In the genomic region with DNA sequence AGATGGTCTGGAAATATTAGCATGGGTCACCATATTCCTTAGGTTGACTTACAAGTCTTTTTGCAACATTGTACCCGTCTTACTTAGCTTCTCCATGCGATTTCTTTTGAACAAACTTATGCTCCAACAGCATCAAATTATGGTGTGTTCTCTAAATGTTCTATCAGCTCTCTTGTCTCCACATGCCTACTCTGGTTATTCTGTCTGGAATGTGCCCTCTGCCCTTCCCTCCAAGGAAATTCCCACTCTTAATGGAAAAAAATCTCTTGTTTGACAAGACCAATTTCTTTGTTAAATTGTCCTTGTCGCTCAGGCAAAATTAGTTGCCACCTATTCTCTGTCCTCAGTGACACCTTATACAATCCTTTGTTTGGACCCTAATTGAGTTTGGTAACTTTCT, we compare ENCODE assay signal across 18 cellular contexts.
DNase-seq lines count a peak whose midpoint lies in the region; ATAC-seq and TF ChIP-seq lines count a peak whose summit lies in the region.
"Had no signal": no experiment of that assay in that cellular context is flagged by ENCODE, and none has a peak within 500 bp of the region (broad histone marks: within the 10 kb centered on the region; RNA-seq: fewer than 3 reads in every experiment).

No MANE protein-coding gene starts in this region.

- peaks cover 15% of the 10 kb centered on the region for H3K4me1 ChIP-seq in HAP-1
- H3K4me1 ChIP-seq in RWPE2 (ENCODE audit: insufficient read depth, poor library complexity, severe bottlenecking) = peaks cover 7% of the 10 kb centered on the region
- no peaks in the 10 kb centered on the region for H3K4me1 ChIP-seq in spleen
- H3K4me1 ChIP-seq: Peyer's patch had no signal

- H3K27ac ChIP-seq in RWPE2 (ENCODE audit: poor library complexity, severe bottlenecking) (no peak overlapping the region), spleen (no peak overlapping the region)
- H3K27ac ChIP-seq: Peyer's patch, SJCRH30 had no signal

- 39 to 73% (median 49%) methylated on average over 3 of the region's 3 CpGs for WGBS in spleen, 5 donors

- intact Hi-C loops in spleen (cut with DNase I; ENCODE audit: low total_unique reads) = no loop called here

- no peaks in the 10 kb centered on the region for H3K36me3 ChIP-seq in HAP-1 (replicated peaks)
- no peaks in the 10 kb centered on the region for H3K36me3 ChIP-seq in RWPE2 (ENCODE audit: low read depth)
- H3K36me3 ChIP-seq in spleen = no peaks in the 10 kb centered on the region
- H3K36me3 ChIP-seq: Peyer's patch, SJCRH30 had no signal

- H3K4me3 ChIP-seq in HAP-1 (no peak overlapping the region), RWPE2 (ENCODE audit: severe bottlenecking) (no peak overlapping the region), epithelial cell of esophagus (ENCODE audit: low read length) (no peak overlapping the region), spleen (no peak overlapping the region)
- H3K4me3 ChIP-seq: GM12878, Peyer's patch, SJCRH30 had no signal

- in situ Hi-C loops in HAP-1 (cut with MboI; ENCODE audit: low sequenced_read_pairs) = no loop called here

- ATAC-seq in RWPE2 (ENCODE audit: low read depth) = peak; percentile 38; the same call in 1 of the 3 replicates
- ATAC-seq in HG03354 (IDR thresholded peaks at IDR 0.05; ENCODE audit: poor library complexity, severe bottlenecking, unreplicated experiment) = no peak
- ATAC-seq: GM12878 had no signal

- DNase-seq in HAP-1 (ENCODE audit: low spot score in 2 of 2) (peak; percentile 12 to 34), RWPE2 (ENCODE audit: low spot score) (no peak), epithelial cell of esophagus (ENCODE audit: low read depth) (peak; percentile 1), superior temporal gyrus (ENCODE audit: extremely low spot score) (no peak), spleen (no peak)
- no peak for DNase-seq in stimulated activated naive CD4-positive, alpha-beta T cell treated with Interleukin-2 at 50 U/mL for 16 hours (lab: John Stamatoyannopoulos, UW)
- DNase-seq: CD4-positive, CD25-positive, alpha-beta regulatory T cell; DMS79; Kasumi-1; NCI-H1694; NCI-H2107; NCI-H345; NCI-H524; NCI-H774; Peyer's patch; SJCRH30 had no signal

- H3K27me3 ChIP-seq in HAP-1 (ENCODE audit: low read depth) (no peaks in the 10 kb centered on the region), RWPE2 (ENCODE audit: insufficient read depth, poor library complexity, severe bottlenecking) (no peaks in the 10 kb centered on the region), spleen (replicated peaks in 1 of 7) (no peaks in the 10 kb centered on the region)
- H3K27me3 ChIP-seq: Peyer's patch, SJCRH30 had no signal

- TF ChIP-seq CTCF in RWPE2 (IDR thresholded peaks at IDR 0.05; ENCODE audit: poor library complexity, severe bottlenecking) (no peak), epithelial cell of esophagus (IDR thresholded peaks at IDR 0.05; ENCODE audit: insufficient read depth, low read depth, low read length, missing control alignments) (no peak), spleen (IDR thresholded peaks at IDR 0.05 in 8 of 11, conservative IDR thresholded peaks at IDR 0.05 in 3 of 11) (no peak)

- H3K9me3 ChIP-seq in HAP-1 = no peaks in the 10 kb centered on the region
- H3K9me3 ChIP-seq in RWPE2 (ENCODE audit: severe bottlenecking) = no peaks in the 10 kb centered on the region
- H3K9me3 ChIP-seq in spleen = peaks cover 0 to 3% (median 0%) of the 10 kb centered on the region in 8 donors
- H3K9me3 ChIP-seq: Peyer's patch, SJCRH30 had no signal

- TF ChIP-seq POLR2A in spleen (IDR thresholded peaks at IDR 0.05) = no peak

Comparison
In these comparisons a context has a peak if more than half of its experiments do, and no peak if none do; other contexts are left out.
1. DNase-seq: peak in HAP-1 (2 of 2) and epithelial cell of esophagus (single experiment); none in RWPE2 (single experiment), superior temporal gyrus (single experiment), spleen (single experiment) and stimulated activated naive CD4-positive, alpha-beta T cell treated with Interleukin-2 at 50 U/mL for 16 hours (single experiment).